1 cellular context compared by ENCODE assay signal in genomic region chr9:130718576-130718975, GRCh38.
TF ChIP-seq lines count a peak whose summit lies in the region.

No MANE protein-coding gene starts in this region.

TF ChIP-seq in GM23338, 12 proteins besides CTCF, POLR2A, EP300 and RAD21:
- TF ChIP-seq ETS1 (IDR thresholded peaks at IDR 0.05) (no peak), CREB1 (CRISPR knock-in tag; IDR thresholded peaks at IDR 0.05; ENCODE audit: low read depth) (no peak), NANOG (IDR thresholded peaks at IDR 0.05; ENCODE audit: borderline replicate concordance) (no peak), REST (IDR thresholded peaks at IDR 0.05; ENCODE audit: unreplicated experiment) (no peak), JUNB (IDR thresholded peaks at IDR 0.05; ENCODE audit: unreplicated experiment) (no peak), ZNF331 (CRISPR knock-in tag; IDR thresholded peaks at IDR 0.05; ENCODE audit: low read depth) (no peak), EZH2 (IDR thresholded peaks at IDR 0.05; ENCODE audit: low read depth, unreplicated experiment) (no peak), POLR2AphosphoS5 (IDR thresholded peaks at IDR 0.05; ENCODE audit: low read depth) (no peak)
